In genomic region chr4:26317766-26318165, GRCh38 we compare ENCODE assay signal across 13 cellular contexts. TPM values are rescaled to one million over a fixed set of nuclear protein-coding genes. Genes with fewer than 3 reads are reported as not detected.
DNase-seq lines count a peak whose midpoint lies in the region; ATAC-seq, FAIRE-seq and TF ChIP-seq lines count a peak whose summit lies in the region.
"Had no signal": no experiment of that assay in that cellular context is flagged by ENCODE, and none has a peak within 500 bp of the region (broad histone marks: within the 10 kb centered on the region; RNA-seq: fewer than 3 reads in every experiment).

No MANE protein-coding gene starts in this region.

- H3K27me3 ChIP-seq in Loucy (ENCODE audit: insufficient read depth, low read length, poor library complexity, severe bottlenecking) (no peaks in the 10 kb centered on the region), GM12878 (replicated peaks in 1 of 2; ENCODE audit: control insufficient read depth in 2 of 2, insufficient read depth in 2 of 2, low read length in 1 of 2) (no peaks in the 10 kb centered on the region), neutrophil (no peaks in the 10 kb centered on the region)
- H3K27me3 ChIP-seq: breast epithelium, testis had no signal

- H3K4me1 Mint-ChIP-seq in activated T-cell treated with anti-CD3 and anti-CD28 coated beads, Interleukin-2, amount 50 U/mL, for 24 hours (ENCODE audit: low read depth), result peaks cover 26% of the 10 kb centered on the region
- peaks cover 21 to 22% of the 10 kb centered on the region in 2 donors for H3K4me1 Mint-ChIP-seq in stimulated activated naive B cell treated with anti-CD40 and anti-IgM and Interleukin-4, amounts not matched to agents 10 μg/mL and 1 μg/mL and 100 μg/mL, for 72 hours

- H3K4me3 ChIP-seq in Loucy (ENCODE audit: low read length, poor library complexity, severe bottlenecking), result peak overlapping the region; percentile 93
- H3K4me3 ChIP-seq in GM12878, result peak overlapping the region; percentile 56; the same call in 1 of the 2 replicates
- no peak overlapping the region for H3K4me3 ChIP-seq in neutrophil (ENCODE audit: low read depth in 1 of 2, low read length in 1 of 2)
- H3K4me3 ChIP-seq: breast epithelium had no signal

- no peak for FAIRE-seq in GM12878 (lab: Jason Lieb, UNC)

- H3K36me3 ChIP-seq in Loucy (ENCODE audit: insufficient read depth, low read length) (no peaks in the 10 kb centered on the region), GM12878 (ENCODE audit: control insufficient read depth in 2 of 2, insufficient read depth in 2 of 2, low read length in 1 of 2) (no peaks in the 10 kb centered on the region), neutrophil (no peaks in the 10 kb centered on the region)
- H3K36me3 ChIP-seq: breast epithelium had no signal

- H3K79me2 ChIP-seq in Loucy (ENCODE audit: insufficient read depth, low read length) (peaks cover 32% of the 10 kb centered on the region), GM12878 (ENCODE audit: control insufficient read depth, insufficient read depth, low read length) (peaks cover 29% of the 10 kb centered on the region)

- no peaks in the 10 kb centered on the region for H3K9me2 ChIP-seq in Loucy (replicated peaks; ENCODE audit: low read depth, low read length)

- peaks cover 18% of the 10 kb centered on the region for H4K20me1 ChIP-seq in Loucy (ENCODE audit: insufficient read depth, low read length, poor library complexity, severe bottlenecking)
- no peaks in the 10 kb centered on the region for H4K20me1 ChIP-seq in GM12878 (ENCODE audit: control insufficient read depth, insufficient read depth)

- no peak for DNase-seq in activated T-cell treated with anti-CD3 and anti-CD28 coated beads, Interleukin-2, amount 50 U/mL, for 24 hours
- DNase-seq in activated T-cell treated with anti-CD3 and anti-CD28 coated beads, Interleukin-2, amount 50 U/mL, for 48 hours, result no peak
- DNase-seq in GM12878 (ENCODE audit: low read depth, low spot score) (no peak), HuH-7.5 (ENCODE audit: low spot score) (no peak)
- DNase-seq in central memory CD4-positive, alpha-beta T cell, result no peak
- DNase-seq in stimulated activated naive B cell treated with anti-CD40 and anti-IgM and Interleukin-4, amounts not matched to agents 10 μg/mL and 1 μg/mL and 100 μg/mL, for 72 hours, result no peak
- DNase-seq: activated effector memory CD4-positive, alpha-beta T cell treated with anti-CD3 and anti-CD28 coated beads, Interleukin-2, amount 50 U/mL, for 16 hours; NCI-H1092; NCI-H774; testis had no signal

- no peak for TF ChIP-seq EP300 in GM12878 (IDR thresholded peaks at IDR 0.05; ENCODE audit: borderline replicate concordance in 1 of 2, control insufficient read depth in 1 of 2, low read depth in 2 of 2, low read length in 2 of 2)

- H3K4me2 ChIP-seq in Loucy (ENCODE audit: low read depth, low read length, poor library complexity, severe bottlenecking) (peak overlapping the region; percentile 89), GM12878 (ENCODE audit: control insufficient read depth, insufficient read depth) (peak overlapping the region; percentile 71)

- H3K9me3 ChIP-seq in Loucy (ENCODE audit: insufficient read depth, low read depth, low read length) (no peaks in the 10 kb centered on the region), GM12878 (replicated peaks; ENCODE audit: control insufficient read depth, insufficient read depth, low read length) (peaks cover 13% of the 10 kb centered on the region), neutrophil (peaks cover 4% of the 10 kb centered on the region)
- H3K9me3 ChIP-seq: testis had no signal

- in situ Hi-C loops in GM12878 (cut with MboI), result no loop called here

- ATAC-seq in GM12878, result no peak
- ATAC-seq in stimulated activated naive B cell treated with anti-CD40 and anti-IgM and Interleukin-4, amounts not matched to agents 10 μg/mL and 1 μg/mL and 100 μg/mL, for 72 hours (replicated peaks), result no peak

- no peak for TF ChIP-seq POLR2A in GM12878 (IDR thresholded peaks at IDR 0.05; ENCODE audit: low read depth, low read length)

- H3K36me3 Mint-ChIP-seq in activated T-cell treated with anti-CD3 and anti-CD28 coated beads, Interleukin-2, amount 50 U/mL, for 24 hours (ENCODE audit: low read depth), result peaks cover 31% of the 10 kb centered on the region
- peaks cover 10 to 11% of the 10 kb centered on the region in 2 donors for H3K36me3 Mint-ChIP-seq in stimulated activated naive B cell treated with anti-CD40 and anti-IgM and Interleukin-4, amounts not matched to agents 10 μg/mL and 1 μg/mL and 100 μg/mL, for 72 hours

- H3K27ac ChIP-seq in GM12878 (ENCODE audit: control insufficient read depth, insufficient read depth), result no peak overlapping the region
- H3K27ac ChIP-seq in neutrophil, result peak overlapping the region; percentile 99
- H3K27ac ChIP-seq: breast epithelium, testis had no signal

- no peaks in the 10 kb centered on the region for H3K27me3 Mint-ChIP-seq in activated T-cell treated with anti-CD3 and anti-CD28 coated beads, Interleukin-2, amount 50 U/mL, for 24 hours
- no peaks in the 10 kb centered on the region for H3K27me3 Mint-ChIP-seq in stimulated activated naive B cell treated with anti-CD40 and anti-IgM and Interleukin-4, amounts not matched to agents 10 μg/mL and 1 μg/mL and 100 μg/mL, for 72 hours

- H3K4me3 Mint-ChIP-seq in activated T-cell treated with anti-CD3 and anti-CD28 coated beads, Interleukin-2, amount 50 U/mL, for 24 hours, result no peak overlapping the region
- no peak overlapping the region for H3K4me3 Mint-ChIP-seq in stimulated activated naive B cell treated with anti-CD40 and anti-IgM and Interleukin-4, amounts not matched to agents 10 μg/mL and 1 μg/mL and 100 μg/mL, for 72 hours

- H3K9me3 Mint-ChIP-seq in activated T-cell treated with anti-CD3 and anti-CD28 coated beads, Interleukin-2, amount 50 U/mL, for 24 hours, result peaks cover 21% of the 10 kb centered on the region
- peaks cover 10 to 12% of the 10 kb centered on the region in 2 donors for H3K9me3 Mint-ChIP-seq in stimulated activated naive B cell treated with anti-CD40 and anti-IgM and Interleukin-4, amounts not matched to agents 10 μg/mL and 1 μg/mL and 100 μg/mL, for 72 hours

- H3K4me1 ChIP-seq in Loucy (ENCODE audit: insufficient read depth, low read length, poor library complexity, severe bottlenecking) (peaks cover 8% of the 10 kb centered on the region), GM12878 (ENCODE audit: control insufficient read depth, insufficient read depth, low read length) (peaks cover 2% of the 10 kb centered on the region; the same call in 1 of the 2 replicates), neutrophil (ENCODE audit: control insufficient read depth in 1 of 2, insufficient read depth in 1 of 2, low read depth in 1 of 2, low read length in 1 of 2) (peaks cover 32 to 38% of the 10 kb centered on the region in 2 experiments)
- H3K4me1 ChIP-seq: breast epithelium had no signal

- no TSS peak for BruUV-seq in GM12878 (replicated peaks; lab: Mats Ljungman, UMichigan)

- H3F3A ChIP-seq in Loucy (ENCODE audit: low read depth), result no peaks in the 10 kb centered on the region

- 98% methylated on average over 2 of the region's 2 CpGs for WGBS in GM12878 (ENCODE audit: insufficient coverage, insufficient replicate concordance, low lambda C conversion rate, missing lambda C conversion rate)

- SMC1A ChIA-PET in GM12878 (lab: Charles Lee; ENCODE audit: uncharacterized antibody, unreplicated experiment), result interaction anchor here (0.6 to 2.9 kb wide), 4 partner anchors 101 to 235 kb away, joined by 3 to 24 read pairs (median 6); no protein-coding TSS in a partner anchor

- TF ChIP-seq RAD21 in GM12878 (IDR thresholded peaks at IDR 0.05; ENCODE audit: insufficient read depth, low read depth, low read length), result no peak

- POLR2A ChIA-PET in GM12878 (lab: Charles Lee), result interaction anchor here (0.6 to 1.2 kb wide), 2 partner anchors 31 to 102 kb away, joined by 3 to 6 read pairs; no protein-coding TSS in a partner anchor

- TF ChIP-seq CTCF in Loucy (conservative IDR thresholded peaks at IDR 0.05; ENCODE audit: low read length), result no peak
- no peak for TF ChIP-seq CTCF in GM12878 (IDR thresholded peaks at IDR 0.05 in 2 of 3, conservative IDR thresholded peaks at IDR 0.05 in 1 of 3; ENCODE audit: control insufficient read depth in 2 of 3, extremely low read depth in 1 of 3, insufficient read depth in 1 of 3, low read depth in 3 of 3, low read length in 3 of 3)
- TF ChIP-seq CTCF in neutrophil (IDR thresholded peaks at IDR 0.05), result no peak

- no peak overlapping the region for H3K9ac ChIP-seq in Loucy (ENCODE audit: low read depth, low read length, poor library complexity, severe bottlenecking)
- no peak overlapping the region for H3K9ac ChIP-seq in GM12878 (ENCODE audit: control insufficient read depth, insufficient read depth, low read length)

- RAD21 ChIA-PET in GM12878 (lab: Charles Lee; ENCODE audit: unreplicated experiment), result interaction anchor here (0.7 to 2.0 kb wide), 6 partner anchors 13 to 229 kb away, joined by 3 to 11 read pairs (median 4); no protein-coding TSS in a partner anchor

- H3K27ac Mint-ChIP-seq in activated T-cell treated with anti-CD3 and anti-CD28 coated beads, Interleukin-2, amount 50 U/mL, for 24 hours, result peak overlapping the region; percentile 100
- no peak overlapping the region for H3K27ac Mint-ChIP-seq in stimulated activated naive B cell treated with anti-CD40 and anti-IgM and Interleukin-4, amounts not matched to agents 10 μg/mL and 1 μg/mL and 100 μg/mL, for 72 hours

- intact Hi-C loops in GM12878 (cut with micrococcal nuclease; ENCODE audit: unreplicated experiment), result loop anchor here (5.0 kb wide), 1 partner anchor 390 kb away; no protein-coding TSS in a partner anchor

- H2AFZ ChIP-seq in Loucy (ENCODE audit: low read length) (no peak overlapping the region), GM12878 (ENCODE audit: control insufficient read depth, low read depth, low read length) (no peak overlapping the region)

- CTCF ChIA-PET in GM12878 (lab: Yijun Ruan, JAX), result interaction anchor here (1.1 to 4.5 kb wide), 4 partner anchors 27 to 398 kb away, joined by 3 to 33 read pairs (median 4); no protein-coding TSS in a partner anchor

RNA-seq across cellular contexts. Expression of gene RBPJ, which starts 3.0 kb away (rescaled TPM):
- 313 and 326 TPM in 2 replicates for total RNA-seq in GM12878 (2013; cell fraction: nucleolus; rRNA removed)
- total RNA-seq in GM12878 (2014; rRNA removed), result 24.5 and 31.6 TPM in 2 replicates
- 33.0 and 33.6 TPM in 2 replicates for total RNA-seq in GM12878 (2014; rRNA removed; fragmentation: Illumina TruSeq; extraction: Trizol)
- total RNA-seq in GM12878 (2021), result 43.9 and 46.5 TPM in 2 replicates
- polyA plus RNA-seq in GM12878 (2011; ENCODE audit: low read depth), result 28.0 TPM
- polyA plus RNA-seq in GM12878 (2011; rRNA removed), result 87.6 and 109 TPM in 2 replicates
- 38.0 and 41.1 TPM in 2 replicates for polyA plus RNA-seq in GM12878 (2011; cell fraction: cytosol; rRNA removed)
- 62.9 and 108 TPM in 2 replicates for polyA plus RNA-seq in GM12878 (2011; cell fraction: nucleus; rRNA removed)
- polyA plus RNA-seq in GM12878 (2012), result 50.2 and 56.7 TPM in 2 replicates
- polyA plus RNA-seq in GM12878 (2014; fragmentation: Illumina TruSeq; extraction: Trizol), result 46.3 and 53.9 TPM in 2 replicates
- 10 to 100 TPM; 24.8 to 39.2 TPM for polyA plus RNA-seq in GM12878 (2014; fragmentation: Nextera tagmentation; extraction: Ambion mirVana)
- 20.7 and 26.0 TPM in 2 replicates for polyA plus RNA-seq in GM12878 (2014; rRNA removed)
- 10 to 100 TPM; 58.3 to 60.6 TPM for polyA plus RNA-seq in GM12878 (2016; fragmentation: Nextera tagmentation; extraction: Ambion mirVana)
- 66.1 and 88.3 TPM in 2 replicates for polyA minus RNA-seq in GM12878 (2011; rRNA and poly(A)+ RNA removed)
- polyA minus RNA-seq in GM12878 (2011; cell fraction: cytosol; rRNA and poly(A)+ RNA removed), result 21.9 and 28.4 TPM in 2 replicates
- polyA minus RNA-seq in GM12878 (2011; cell fraction: nucleus; rRNA and poly(A)+ RNA removed), result 85.2 and 121 TPM in 2 replicates

Comparison
In these comparisons a context has a peak if more than half of its experiments do, and no peak if none do; other contexts are left out.
1. H3K4me3 ChIP-seq: peak in Loucy (single experiment) and GM12878 (single experiment); none in neutrophil (0 of 2).